Comparison of ENCODE assay signal across 11 cellular contexts in genomic region chr11:4459470-4459869, GRCh38. TPM values are rescaled to one million over a fixed set of nuclear protein-coding genes. Genes with fewer than 3 reads are reported as not detected.
DNase-seq lines count a peak whose midpoint lies in the region; ATAC-seq and TF ChIP-seq lines count a peak whose summit lies in the region.
"Had no signal": no experiment of that assay in that cellular context is flagged by ENCODE, and none has a peak within 500 bp of the region (broad histone marks: within the 10 kb centered on the region; RNA-seq: fewer than 3 reads in every experiment).

No MANE protein-coding gene starts in this region.

- H3K36me3 ChIP-seq in MG63 = no peaks in the 10 kb centered on the region

- ATAC-seq in CD4-positive, alpha-beta T cell (ENCODE audit: poor library complexity) = peak; percentile 41
- ATAC-seq in GM19467 (IDR thresholded peaks at IDR 0.05; ENCODE audit: unreplicated experiment) = peak; percentile 93
- peak; percentile 49 for ATAC-seq in left ventricle myocardium superior
- ATAC-seq in HG02610 (IDR thresholded peaks at IDR 0.05; ENCODE audit: unreplicated experiment) = no peak

- intact Hi-C loops in CD4-positive, alpha-beta T cell (cut with DNase I, micrococcal nuclease) = no loop called here
- intact Hi-C loops in left ventricle myocardium superior (cut with micrococcal nuclease) = no loop called here

- peaks cover 6% of the 10 kb centered on the region for H3K4me1 Mint-ChIP-seq in CD4-positive, alpha-beta T cell (ENCODE audit: low read depth)

- H3K4me3 ChIP-seq in HL-60 (replicated peaks; ENCODE audit: insufficient read depth, low read length) (no peak overlapping the region), MG63 (no peak overlapping the region)

- H3K9me3 ChIP-seq in CD4-positive, alpha-beta T cell (ENCODE audit: control insufficient read depth, low read length) = peaks cover 2% of the 10 kb centered on the region
- H3K9me3 ChIP-seq in MG63 = no peaks in the 10 kb centered on the region

- peak in 1 of 10 experiments; percentile 1 for DNase-seq in CD4-positive, alpha-beta T cell
- DNase-seq in HL-60 (ENCODE audit: low read depth in 1 of 2, low spot score in 1 of 2) (peak; percentile 92 to 93), left ventricle myocardium superior (no peak), MG63 (no peak), NCI-H526 treated with DMSO at 0.1 percent for 48 hours (lab: John Stamatoyannopoulos, UW) (no peak)
- DNase-seq in central memory CD4-positive, alpha-beta T cell = no peak
- DNase-seq: H7, kidney, NCI-H1694 treated with DMSO at 0.1 percent for 48 hours had no signal

- CTCF ChIA-PET in CD4-positive, alpha-beta T cell (lab: Charles Lee) = no interaction called here

- POLR2A ChIA-PET in CD4-positive, alpha-beta T cell (lab: Charles Lee) = no interaction called here

- peaks cover 5% of the 10 kb centered on the region for H3K9me3 Mint-ChIP-seq in CD4-positive, alpha-beta T cell

- H3K4me3 Mint-ChIP-seq in CD4-positive, alpha-beta T cell = no peak overlapping the region

- no peak overlapping the region for H3K27ac Mint-ChIP-seq in CD4-positive, alpha-beta T cell

- peaks cover 6% of the 10 kb centered on the region for H3K27me3 ChIP-seq in CD4-positive, alpha-beta T cell (ENCODE audit: control insufficient read depth, insufficient read depth, low read length)
- H3K27me3 ChIP-seq in HL-60 (ENCODE audit: insufficient read depth, poor library complexity, severe bottlenecking) = no peaks in the 10 kb centered on the region
- H3K27me3 ChIP-seq in MG63 = no peaks in the 10 kb centered on the region

- TF ChIP-seq CTCF in CD4-positive, alpha-beta T cell (IDR thresholded peaks at IDR 0.05) = no peak
- TF ChIP-seq CTCF in HL-60 (IDR thresholded peaks at IDR 0.05; ENCODE audit: insufficient read depth, low read length) = no peak

- no peaks in the 10 kb centered on the region for H3K36me3 Mint-ChIP-seq in CD4-positive, alpha-beta T cell (ENCODE audit: low read depth)

- no peak overlapping the region for H3K27ac ChIP-seq in CD4-positive, alpha-beta T cell (ENCODE audit: low read depth, low read length)
- peak overlapping the region; percentile 84 for H3K27ac ChIP-seq in HL-60 (replicated peaks)

- peaks cover 19% of the 10 kb centered on the region for H3K27me3 Mint-ChIP-seq in CD4-positive, alpha-beta T cell

RNA-seq across cellular contexts. Expression of gene OR52K2, which starts 10.4 kb away (rescaled TPM):
- total RNA-seq in CD4-positive, alpha-beta T cell = not detected
- not detected for total RNA-seq in left ventricle myocardium superior
- not detected in 2 replicates for total RNA-seq in MG63 (2014; rRNA removed; shearing (Covaris generic); ENCODE audit: low replicate concordance)
- total RNA-seq: H7, kidney had no signal

RNA-seq across cellular contexts. Expression of gene OR52K1, which starts 23.0 kb away (rescaled TPM):
- not detected for total RNA-seq in CD4-positive, alpha-beta T cell
- not detected for total RNA-seq in left ventricle myocardium superior
- not detected in 2 replicates for total RNA-seq in MG63 (2014; rRNA removed; shearing (Covaris generic); ENCODE audit: low replicate concordance)
- total RNA-seq: H7, kidney had no signal

Comparison
In these comparisons a context has a peak if more than half of its experiments do, and no peak if none do; other contexts are left out.
1. DNase-seq: peak in HL-60 (2 of 2); none in left ventricle myocardium superior (single experiment), central memory CD4-positive, alpha-beta T cell (single experiment), MG63 (single experiment) and NCI-H526 treated with DMSO at 0.1 percent for 48 hours (single experiment).